ENCODE assay signal across 8 cellular contexts in genomic region chr17:65561394-65562205, GRCh38. TPM values are rescaled to one million over a fixed set of nuclear protein-coding genes. Genes with fewer than 3 reads are reported as not detected.
A peak's percentile ranks its signal among the peaks of the same experiment; 100 is the strongest.
DNase-seq lines count a peak whose midpoint lies in the region; ATAC-seq and TF ChIP-seq lines count a peak whose summit lies in the region.

A gene with protein sequence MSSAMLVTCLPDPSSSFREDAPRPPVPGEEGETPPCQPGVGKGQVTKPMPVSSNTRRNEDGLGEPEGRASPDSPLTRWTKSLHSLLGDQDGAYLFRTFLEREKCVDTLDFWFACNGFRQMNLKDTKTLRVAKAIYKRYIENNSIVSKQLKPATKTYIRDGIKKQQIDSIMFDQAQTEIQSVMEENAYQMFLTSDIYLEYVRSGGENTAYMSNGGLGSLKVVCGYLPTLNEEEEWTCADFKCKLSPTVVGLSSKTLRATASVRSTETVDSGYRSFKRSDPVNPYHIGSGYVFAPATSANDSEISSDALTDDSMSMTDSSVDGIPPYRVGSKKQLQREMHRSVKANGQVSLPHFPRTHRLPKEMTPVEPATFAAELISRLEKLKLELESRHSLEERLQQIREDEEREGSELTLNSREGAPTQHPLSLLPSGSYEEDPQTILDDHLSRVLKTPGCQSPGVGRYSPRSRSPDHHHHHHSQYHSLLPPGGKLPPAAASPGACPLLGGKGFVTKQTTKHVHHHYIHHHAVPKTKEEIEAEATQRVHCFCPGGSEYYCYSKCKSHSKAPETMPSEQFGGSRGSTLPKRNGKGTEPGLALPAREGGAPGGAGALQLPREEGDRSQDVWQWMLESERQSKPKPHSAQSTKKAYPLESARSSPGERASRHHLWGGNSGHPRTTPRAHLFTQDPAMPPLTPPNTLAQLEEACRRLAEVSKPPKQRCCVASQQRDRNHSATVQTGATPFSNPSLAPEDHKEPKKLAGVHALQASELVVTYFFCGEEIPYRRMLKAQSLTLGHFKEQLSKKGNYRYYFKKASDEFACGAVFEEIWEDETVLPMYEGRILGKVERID (minus strand): TSS chr17:65561648. CDS start chr17:65558620, 3,028 bp downstream.

- no peak for TF ChIP-seq CTCF in CD14-positive monocyte (IDR thresholded peaks at IDR 0.05)

- peaks cover 0 to 5% of the 10 kb centered on the region in 2 donors for H3K36me3 Mint-ChIP-seq in CD14-positive monocyte

- no peaks in the 10 kb centered on the region for H3K36me3 ChIP-seq in mucosa of rectum (ENCODE audit: control insufficient read depth in 2 of 2, insufficient read depth in 2 of 2, low read length in 2 of 2)

- H3K27me3 Mint-ChIP-seq in CD14-positive monocyte (ENCODE audit: low read depth in 3 of 3): peaks cover 20 to 46% (median 35%) of the 10 kb centered on the region in 3 donors

- peak within 1 kb of the TSS; percentile 77 to 92 for H3K4me3 Mint-ChIP-seq in CD14-positive monocyte

- peak; percentile 75 for ATAC-seq in GM19467 (IDR thresholded peaks at IDR 0.05; ENCODE audit: unreplicated experiment)

- peaks cover 9% of the 10 kb centered on the region for H3K4me1 Mint-ChIP-seq in CD14-positive monocyte

- intact Hi-C loops in CD14-positive monocyte (cut with micrococcal nuclease): no loop called here

- H3K27ac ChIP-seq in mucosa of rectum (ENCODE audit: low read depth in 2 of 2, low read length in 2 of 2): peak within 1 kb of the TSS; percentile 83 to 87

- no peaks in the 10 kb centered on the region for H3K27me3 ChIP-seq in mucosa of rectum (ENCODE audit: control insufficient read depth in 2 of 2, insufficient read depth in 2 of 2, low read length in 2 of 2)

- no peak for TF ChIP-seq POLR2A in erythroblast (IDR thresholded peaks at IDR 0.05; ENCODE audit: low read length)

- DNase-seq in CD14-positive monocyte (ENCODE audit: low spot score) (no peak), HPDE6-E6E7 (ENCODE audit: extremely low spot score) (peak; percentile 96), NOMO-1 treated with dmso at 0.1 percent for 144 hours (lab: John Stamatoyannopoulos, UW; ENCODE audit: unreplicated experiment) (peak; percentile 66), erythroblast (lab: John Stamatoyannopoulos, UW) (peak; percentile 53 to 55)
- DNase-seq in activated T-cell treated with anti-CD3 and anti-CD28 coated beads, Interleukin-2, amount 50 U/mL, for 1 hour: peak; percentile 87
- DNase-seq in stimulated activated CD8-positive, alpha-beta memory T cell treated with anti-CD3 and anti-CD28 coated beads, Interleukin-4, amount 100 ng/mL, for 24 hours (ENCODE audit: low read depth): peak; percentile 79

- no peaks in the 10 kb centered on the region for H3K9me3 ChIP-seq in mucosa of rectum (ENCODE audit: control insufficient read depth in 2 of 2, low read length in 2 of 2)

- H3K9me3 Mint-ChIP-seq in CD14-positive monocyte: peaks cover 3 to 14% (median 9%) of the 10 kb centered on the region in 7 donors

- H3K4me3 ChIP-seq in mucosa of rectum (ENCODE audit: low read length in 2 of 2): peak within 1 kb of the TSS in 1 of 2 donors; percentile 75

- peaks cover 26% of the 10 kb centered on the region in 2 donors for H3K4me1 ChIP-seq in mucosa of rectum (ENCODE audit: control insufficient read depth in 2 of 2, insufficient read depth in 2 of 2, low read length in 2 of 2)

- peak within 1 kb of the TSS in 1 of 2 donors; percentile 53 for H3K9ac ChIP-seq in mucosa of rectum (ENCODE audit: low read depth in 1 of 2, low read length in 2 of 2)

- no peak within 1 kb of the TSS for H3K27ac Mint-ChIP-seq in CD14-positive monocyte

RNA-seq across cellular contexts. Expression of the gene that starts here (rescaled TPM):
- polyA plus RNA-seq in CD14-positive monocyte: under 1 TPM in 1 of 2 donors, not detected in 1; 0.10 TPM
